In genomic region chr5:26482817-26483375, GRCh38 we compare ENCODE assay signal across 8 cellular contexts.
A peak's percentile ranks its signal among the peaks of the same experiment; 100 is the strongest.
DNase-seq lines count a peak whose midpoint lies in the region; ATAC-seq and TF ChIP-seq lines count a peak whose summit lies in the region.

No MANE protein-coding gene starts in this region.

- intact Hi-C loops in uterus (cut with DNase I; ENCODE audit: low total_unique reads): no loop called here

- peaks cover 2% of the 10 kb centered on the region for H3K9me3 Mint-ChIP-seq in glutamatergic neuron (ENCODE audit: unreplicated experiment)

- TF ChIP-seq CTCF in glutamatergic neuron (IDR thresholded peaks at IDR 0.05; ENCODE audit: partially characterized antibody, unreplicated experiment): peak; percentile 76
- TF ChIP-seq CTCF in smooth muscle cell (IDR thresholded peaks at IDR 0.05; ENCODE audit: borderline replicate concordance, insufficient read depth, poor library complexity, severe bottlenecking): peak; percentile 54
- TF ChIP-seq CTCF in uterus (IDR thresholded peaks at IDR 0.05): no peak

- H3K27me3 ChIP-seq in smooth muscle cell (ENCODE audit: low read depth): no peaks in the 10 kb centered on the region
- no peaks in the 10 kb centered on the region for H3K27me3 ChIP-seq in uterus

- H3K4me3 ChIP-seq in smooth muscle cell (no peak overlapping the region), uterus (no peak overlapping the region)

- 58% methylated on average over 2 of the region's 2 CpGs for WGBS in smooth muscle cell (ENCODE audit: low lambda C conversion rate)

- peaks cover 2% of the 10 kb centered on the region for H3K4me1 Mint-ChIP-seq in glutamatergic neuron (ENCODE audit: low read depth, unreplicated experiment)

- H3K4me2 ChIP-seq in smooth muscle cell: no peak overlapping the region

- DNase-seq in NCI-H2107 treated with DMSO at 0.1 percent for 48 hours (lab: John Stamatoyannopoulos, UW; ENCODE audit: unreplicated experiment): peak; percentile 74
- no peak for DNase-seq in NCI-H2107 (lab: John Stamatoyannopoulos, UW)
- peak; percentile 56 for DNase-seq in M059J (ENCODE audit: low read depth)
- peak; percentile 67 for DNase-seq in SHP77 treated with DMSO at 0.1 percent for 48 hours (lab: John Stamatoyannopoulos, UW)
- peak; percentile 60 for DNase-seq in glutamatergic neuron
- DNase-seq in smooth muscle cell (lab: John Stamatoyannopoulos, UW; ENCODE audit: unreplicated experiment): no peak
- no peak for DNase-seq in uterus

- H4K20me1 ChIP-seq in smooth muscle cell (ENCODE audit: low read depth): no peaks in the 10 kb centered on the region

- H3K4me1 ChIP-seq in smooth muscle cell (ENCODE audit: low read depth): no peaks in the 10 kb centered on the region
- no peaks in the 10 kb centered on the region for H3K4me1 ChIP-seq in uterus

- no peaks in the 10 kb centered on the region for H3K27me3 Mint-ChIP-seq in glutamatergic neuron (ENCODE audit: unreplicated experiment)

- H3K9me3 ChIP-seq in smooth muscle cell (replicated peaks; ENCODE audit: low read depth) (no peaks in the 10 kb centered on the region), uterus (no peaks in the 10 kb centered on the region)

- ATAC-seq in HG03108 (IDR thresholded peaks at IDR 0.05; ENCODE audit: unreplicated experiment): no peak

- H3K36me3 Mint-ChIP-seq in glutamatergic neuron (ENCODE audit: unreplicated experiment): no peaks in the 10 kb centered on the region

- no peak overlapping the region for H3K4me3 Mint-ChIP-seq in glutamatergic neuron (ENCODE audit: unreplicated experiment)

- H3K36me3 ChIP-seq in smooth muscle cell (ENCODE audit: low read depth) (no peaks in the 10 kb centered on the region), uterus (no peaks in the 10 kb centered on the region)

- no peaks in the 10 kb centered on the region for H3K79me2 ChIP-seq in smooth muscle cell (ENCODE audit: low read depth)

- no peak overlapping the region for H2AFZ ChIP-seq in smooth muscle cell (ENCODE audit: low read depth)

- H3K27ac ChIP-seq in smooth muscle cell (ENCODE audit: low read depth): no peak overlapping the region
- no peak overlapping the region for H3K27ac ChIP-seq in uterus

- TF ChIP-seq POLR2A in uterus (IDR thresholded peaks at IDR 0.05): no peak

- no peak overlapping the region for H3K27ac Mint-ChIP-seq in glutamatergic neuron (ENCODE audit: unreplicated experiment)

- no peak overlapping the region for H3K9ac ChIP-seq in smooth muscle cell (ENCODE audit: low read depth)

- H3F3A ChIP-seq in smooth muscle cell (ENCODE audit: low read depth): no peaks in the 10 kb centered on the region

Comparison
In these comparisons a context has a peak if more than half of its experiments do, and no peak if none do; other contexts are left out.
1. DNase-seq: peak in NCI-H2107 treated with DMSO at 0.1 percent for 48 hours (single experiment), M059J (single experiment), SHP77 treated with DMSO at 0.1 percent for 48 hours (single experiment) and glutamatergic neuron (single experiment); none in NCI-H2107 (single experiment), smooth muscle cell (single experiment) and uterus (0 of 2).
2. CTCF ChIP-seq: peak in glutamatergic neuron (single experiment) and smooth muscle cell (single experiment); none in uterus (0 of 4).